23 cellular contexts compared by ENCODE assay signal in the genomic region with DNA sequence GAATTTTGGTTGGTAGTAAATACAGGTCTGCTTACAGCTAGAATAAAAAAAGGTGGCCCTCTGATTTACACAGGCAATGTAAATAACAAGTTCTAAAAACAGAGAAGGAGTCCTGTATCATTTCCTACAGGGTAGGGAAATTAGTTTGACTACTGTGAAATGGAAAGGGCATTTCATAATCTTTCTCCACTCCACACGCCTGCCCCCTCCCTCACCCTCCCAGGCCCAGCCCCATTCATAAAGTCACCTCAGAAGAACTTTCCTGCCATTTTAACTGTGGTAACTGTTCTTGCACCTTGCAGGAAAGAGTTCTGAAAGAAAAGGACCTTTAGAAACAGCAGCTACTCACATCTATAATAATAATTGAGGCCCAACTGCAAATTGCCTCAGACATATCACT.
DNase-seq lines count a peak whose midpoint lies in the region; ATAC-seq, FAIRE-seq and TF ChIP-seq lines count a peak whose summit lies in the region.
"Had no signal": no experiment of that assay in that cellular context is flagged by ENCODE, and none has a peak within 500 bp of the region (broad histone marks: within the 10 kb centered on the region; RNA-seq: fewer than 3 reads in every experiment).

No MANE protein-coding gene starts in this region.

- no peaks in the 10 kb centered on the region for H4K20me1 ChIP-seq in PC-3 (ENCODE audit: low read length)

- TF ChIP-seq CTCF in endothelial cell (IDR thresholded peaks at IDR 0.05; ENCODE audit: unreplicated experiment) (no peak), Calu3 (IDR thresholded peaks at IDR 0.05; ENCODE audit: unreplicated experiment) (no peak), PC-3 (conservative IDR thresholded peaks at IDR 0.05; ENCODE audit: low read depth, low read length) (no peak)

- no peak for DNase-seq in Right ventricle myocardium superior
- DNase-seq in cardiac septum (ENCODE audit: low spot score), result no peak
- DNase-seq in NOMO-1 treated with dmso at 0.1 percent for 144 hours (lab: John Stamatoyannopoulos, UW; ENCODE audit: unreplicated experiment), result peak; percentile 65
- DNase-seq in endothelial cell (ENCODE audit: low spot score), result no peak
- no peak for DNase-seq in stimulated activated naive B cell treated with anti-CD40 and anti-IgM and Interleukin-4, amounts not matched to agents 10 μg/mL and 1 μg/mL and 100 μg/mL, for 72 hours
- no peak for DNase-seq in Calu3
- DNase-seq in PC-3, result no peak
- no peak for DNase-seq in urothelium cell line (ENCODE audit: low spot score)
- DNase-seq: 8988T; activated CD4-positive, CD25-positive, alpha-beta regulatory T cell; C1 segment of cervical spinal cord; DMS153; endodermal cell; HCEC 1CT; IMR-90; NCI-H1048; NCI-H2029; pancreas; stimulated activated CD4-positive, alpha-beta T cell treated with anti-CD3 and anti-CD28 coated beads, Interleukin-1b, Interleukin-23, amount 100 ng/mL, for 48 hours had no signal

- H3K9me3 ChIP-seq in PC-3 (ENCODE audit: low read length), result no peaks in the 10 kb centered on the region
- H3K9me3 ChIP-seq: pancreas had no signal

- H3K36me3 ChIP-seq in PC-3 (ENCODE audit: low read depth, low read length), result no peaks in the 10 kb centered on the region
- H3K36me3 ChIP-seq: pancreas had no signal

- POLR2A ChIA-PET in PC-3 (lab: Charles Lee; ENCODE audit: unreplicated experiment), result no interaction called here

- no peaks in the 10 kb centered on the region for H3K79me2 ChIP-seq in PC-3 (ENCODE audit: low read length)

- H3K4me2 ChIP-seq in PC-3 (ENCODE audit: low read length), result no peak overlapping the region

- intact Hi-C loops in Right ventricle myocardium superior (cut with DNase I) (no loop called here), cardiac septum (cut with DNase I) (no loop called here), Calu3 (cut with micrococcal nuclease; ENCODE audit: unreplicated experiment) (no loop called here), PC-3 (cut with micrococcal nuclease) (no loop called here)

- H3K27me3 Mint-ChIP-seq in endothelial cell (ENCODE audit: unreplicated experiment), result peaks cover 4% of the 10 kb centered on the region
- no peaks in the 10 kb centered on the region for H3K27me3 Mint-ChIP-seq in stimulated activated naive B cell treated with anti-CD40 and anti-IgM and Interleukin-4, amounts not matched to agents 10 μg/mL and 1 μg/mL and 100 μg/mL, for 72 hours
- no peaks in the 10 kb centered on the region for H3K27me3 Mint-ChIP-seq in Calu3 (ENCODE audit: unreplicated experiment)

- H3K9me3 Mint-ChIP-seq in endothelial cell (ENCODE audit: unreplicated experiment) (no peaks in the 10 kb centered on the region), Calu3 (ENCODE audit: low read depth, unreplicated experiment) (no peaks in the 10 kb centered on the region)
- peaks cover 0 to 2% of the 10 kb centered on the region in 2 donors for H3K9me3 Mint-ChIP-seq in stimulated activated naive B cell treated with anti-CD40 and anti-IgM and Interleukin-4, amounts not matched to agents 10 μg/mL and 1 μg/mL and 100 μg/mL, for 72 hours
- H3K9me3 Mint-ChIP-seq: endodermal cell; stimulated activated naive CD8-positive, alpha-beta T cell treated with anti-CD3 and anti-CD28 coated beads, Interleukin-15, Interleukin-2, amounts not matched to agents 100 ng/mL and 50 ng/mL, for 24 hours; T-helper 1 cell treated with Interleukin-12 subunit alpha and Interleukin-12 subunit beta and Interleukin-4 antibody, amounts not matched to agents 30 μg/mL and 1 μg/mL, for 36 hours had no signal

- H3K36me3 Mint-ChIP-seq in endothelial cell (ENCODE audit: low read depth, unreplicated experiment) (peaks cover 4% of the 10 kb centered on the region), Calu3 (ENCODE audit: insufficient read depth, unreplicated experiment) (no peaks in the 10 kb centered on the region)
- H3K36me3 Mint-ChIP-seq in stimulated activated naive B cell treated with anti-CD40 and anti-IgM and Interleukin-4, amounts not matched to agents 10 μg/mL and 1 μg/mL and 100 μg/mL, for 72 hours, result peaks cover 30 to 69% of the 10 kb centered on the region in 2 donors
- H3K36me3 Mint-ChIP-seq: activated naive CD8-positive, alpha-beta T cell had no signal

- peaks cover 11% of the 10 kb centered on the region for H3K4me1 ChIP-seq in PC-3 (ENCODE audit: insufficient read depth, low read length)
- H3K4me1 ChIP-seq: pancreas had no signal

- H3K9me2 ChIP-seq in PC-3 (replicated peaks; ENCODE audit: low read length), result no peaks in the 10 kb centered on the region

- H3K4me3 ChIP-seq in PC-3 (ENCODE audit: low read length), result no peak overlapping the region
- H3K4me3 ChIP-seq: pancreas had no signal

- H3K4me3 Mint-ChIP-seq in endothelial cell (ENCODE audit: unreplicated experiment), result no peak overlapping the region
- no peak overlapping the region for H3K4me3 Mint-ChIP-seq in stimulated activated naive B cell treated with anti-CD40 and anti-IgM and Interleukin-4, amounts not matched to agents 10 μg/mL and 1 μg/mL and 100 μg/mL, for 72 hours
- H3K4me3 Mint-ChIP-seq in Calu3 (ENCODE audit: low read depth, unreplicated experiment), result no peak overlapping the region
- H3K4me3 Mint-ChIP-seq: activated naive CD8-positive, alpha-beta T cell; endodermal cell; stimulated activated naive CD8-positive, alpha-beta T cell treated with anti-CD3 and anti-CD28 coated beads, Interleukin-15, Interleukin-2, amounts not matched to agents 100 ng/mL and 50 ng/mL, for 24 hours; T-helper 1 cell treated with Interleukin-12 subunit alpha and Interleukin-12 subunit beta and Interleukin-4 antibody, amounts not matched to agents 30 μg/mL and 1 μg/mL, for 36 hours had no signal

- ATAC-seq in Right ventricle myocardium superior (ENCODE audit: poor library complexity), result peak; percentile 52
- peak in 1 of 2 donors; percentile 34 for ATAC-seq in stimulated activated naive B cell treated with anti-CD40 and anti-IgM and Interleukin-4, amounts not matched to agents 10 μg/mL and 1 μg/mL and 100 μg/mL, for 72 hours (replicated peaks)
- ATAC-seq in PC-3, result no peak
- ATAC-seq: pancreas had no signal

- H3K27ac ChIP-seq in PC-3 (ENCODE audit: low read length), result no peak overlapping the region
- H3K27ac ChIP-seq: HL-60, pancreas had no signal

- H3K27me3 ChIP-seq in PC-3 (ENCODE audit: low read length), result no peaks in the 10 kb centered on the region
- H3K27me3 ChIP-seq: pancreas had no signal

- H2AFZ ChIP-seq in PC-3 (ENCODE audit: low read length), result no peak overlapping the region

- H3K4me1 Mint-ChIP-seq in endothelial cell (ENCODE audit: unreplicated experiment) (peaks cover 63% of the 10 kb centered on the region), Calu3 (ENCODE audit: low read depth, unreplicated experiment) (no peaks in the 10 kb centered on the region)
- peaks cover 22 to 56% of the 10 kb centered on the region in 2 donors for H3K4me1 Mint-ChIP-seq in stimulated activated naive B cell treated with anti-CD40 and anti-IgM and Interleukin-4, amounts not matched to agents 10 μg/mL and 1 μg/mL and 100 μg/mL, for 72 hours

- FAIRE-seq in urothelium cell line (lab: Jason Lieb, UNC), result no peak
- FAIRE-seq: pancreas had no signal

- no peaks in the 10 kb centered on the region for H3F3A ChIP-seq in PC-3 (ENCODE audit: low read length, unreplicated experiment)

- no peak overlapping the region for H3K9ac ChIP-seq in PC-3 (ENCODE audit: low read length)

- CTCF ChIA-PET in Calu3 (lab: Charles Lee) (interaction anchor here (0.7 kb wide), 1 partner anchor 1413 kb away, joined by 5 read pairs; no protein-coding TSS in a partner anchor), PC-3 (lab: Charles Lee) (no interaction called here)

- no TSS peak for BruUV-seq in Calu3 (replicated peaks; lab: Mats Ljungman, UMichigan)
- no TSS peak for BruUV-seq in PC-3 (replicated peaks; lab: Mats Ljungman, UMichigan)

- H3K27ac Mint-ChIP-seq in endothelial cell (ENCODE audit: unreplicated experiment), result peak overlapping the region; percentile 99
- H3K27ac Mint-ChIP-seq in stimulated activated naive B cell treated with anti-CD40 and anti-IgM and Interleukin-4, amounts not matched to agents 10 μg/mL and 1 μg/mL and 100 μg/mL, for 72 hours, result peak overlapping the region; percentile 47
- H3K27ac Mint-ChIP-seq in Calu3 (ENCODE audit: unreplicated experiment), result no peak overlapping the region
- H3K27ac Mint-ChIP-seq: activated naive CD8-positive, alpha-beta T cell; endodermal cell; stimulated activated naive CD8-positive, alpha-beta T cell treated with anti-CD3 and anti-CD28 coated beads, Interleukin-15, Interleukin-2, amounts not matched to agents 100 ng/mL and 50 ng/mL, for 24 hours; T-helper 1 cell treated with Interleukin-12 subunit alpha and Interleukin-12 subunit beta and Interleukin-4 antibody, amounts not matched to agents 30 μg/mL and 1 μg/mL, for 36 hours had no signal
